In the genomic region with DNA sequence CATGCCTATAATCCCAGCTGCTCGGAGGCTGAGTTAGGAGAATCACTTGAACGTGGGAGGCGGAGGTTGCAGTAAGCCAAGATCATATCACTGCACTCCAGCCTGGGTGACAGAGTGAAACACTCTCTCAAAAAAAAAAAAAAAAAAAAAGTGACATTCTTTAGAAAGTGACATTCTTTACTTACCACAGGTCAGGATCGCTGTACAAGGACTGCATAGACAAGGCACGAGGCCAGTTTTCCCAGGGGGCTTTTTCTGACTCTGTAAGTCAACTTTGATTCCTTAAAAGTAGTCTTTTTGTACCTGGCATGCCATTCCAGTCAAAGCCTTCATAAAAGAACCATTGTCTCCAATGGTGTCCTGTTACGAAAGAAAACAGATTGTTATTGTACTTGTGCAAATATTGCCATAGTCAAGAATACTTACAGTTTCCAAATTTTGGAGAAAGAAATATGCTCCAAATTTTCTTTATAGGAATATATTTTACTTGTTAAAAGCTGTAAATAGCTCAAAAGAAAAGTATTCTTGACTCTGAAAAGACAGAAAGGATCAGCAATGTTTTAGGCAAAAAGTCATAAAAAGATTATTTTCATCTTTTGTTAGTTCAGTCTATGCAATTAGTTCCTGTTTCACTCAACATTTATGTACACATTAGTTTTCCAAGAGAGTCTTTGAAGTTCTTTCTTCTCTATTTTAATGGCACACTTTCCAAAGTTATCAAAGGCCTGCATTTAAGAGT, we compare ENCODE assay signal across 1 cellular context.
TF ChIP-seq lines count a peak whose summit lies in the region.

No MANE protein-coding gene starts in this region.

TF ChIP-seq in HepG2, 621 proteins besides CTCF, POLR2A, EP300 and RAD21 (continued from another document and continues in another):
- TF ChIP-seq, protein P1, sequence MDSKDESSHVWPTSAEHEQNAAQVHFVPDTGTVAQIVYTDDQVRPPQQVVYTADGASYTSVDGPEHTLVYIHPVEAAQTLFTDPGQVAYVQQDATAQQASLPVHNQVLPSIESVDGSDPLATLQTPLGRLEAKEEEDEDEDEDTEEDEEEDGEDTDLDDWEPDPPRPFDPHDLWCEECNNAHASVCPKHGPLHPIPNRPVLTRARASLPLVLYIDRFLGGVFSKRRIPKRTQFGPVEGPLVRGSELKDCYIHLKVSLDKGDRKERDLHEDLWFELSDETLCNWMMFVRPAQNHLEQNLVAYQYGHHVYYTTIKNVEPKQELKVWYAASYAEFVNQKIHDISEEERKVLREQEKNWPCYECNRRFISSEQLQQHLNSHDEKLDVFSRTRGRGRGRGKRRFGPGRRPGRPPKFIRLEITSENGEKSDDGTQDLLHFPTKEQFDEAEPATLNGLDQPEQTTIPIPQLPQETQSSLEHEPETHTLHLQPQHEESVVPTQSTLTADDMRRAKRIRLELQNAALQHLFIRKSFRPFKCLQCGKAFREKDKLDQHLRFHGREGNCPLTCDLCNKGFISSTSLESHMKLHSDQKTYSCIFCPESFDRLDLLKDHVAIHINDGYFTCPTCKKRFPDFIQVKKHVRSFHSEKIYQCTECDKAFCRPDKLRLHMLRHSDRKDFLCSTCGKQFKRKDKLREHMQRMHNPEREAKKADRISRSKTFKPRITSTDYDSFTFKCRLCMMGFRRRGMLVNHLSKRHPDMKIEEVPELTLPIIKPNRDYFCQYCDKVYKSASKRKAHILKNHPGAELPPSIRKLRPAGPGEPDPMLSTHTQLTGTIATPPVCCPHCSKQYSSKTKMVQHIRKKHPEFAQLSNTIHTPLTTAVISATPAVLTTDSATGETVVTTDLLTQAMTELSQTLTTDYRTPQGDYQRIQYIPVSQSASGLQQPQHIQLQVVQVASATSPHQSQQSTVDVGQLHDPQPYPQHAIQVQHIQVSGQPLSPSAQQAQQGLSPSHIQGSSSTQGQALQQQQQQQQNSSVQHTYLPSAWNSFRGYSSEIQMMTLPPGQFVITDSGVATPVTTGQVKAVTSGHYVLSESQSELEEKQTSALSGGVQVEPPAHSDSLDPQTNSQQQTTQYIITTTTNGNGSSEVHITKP (CRISPR knock-in tag; IDR thresholded peaks at IDR 0.05; ENCODE audit: low read depth), result no peak
- TF ChIP-seq HMG20B (CRISPR knock-in tag; conservative IDR thresholded peaks at IDR 0.05), result 0 out of 2 replicates have a peak, but pooled peaks have one; percentile 27
- peak; percentile 74; the same call in 1 of the 2 replicates for TF ChIP-seq TBX3 (IDR thresholded peaks at IDR 0.05; ENCODE audit: borderline replicate concordance)
- TF ChIP-seq, protein P2, sequence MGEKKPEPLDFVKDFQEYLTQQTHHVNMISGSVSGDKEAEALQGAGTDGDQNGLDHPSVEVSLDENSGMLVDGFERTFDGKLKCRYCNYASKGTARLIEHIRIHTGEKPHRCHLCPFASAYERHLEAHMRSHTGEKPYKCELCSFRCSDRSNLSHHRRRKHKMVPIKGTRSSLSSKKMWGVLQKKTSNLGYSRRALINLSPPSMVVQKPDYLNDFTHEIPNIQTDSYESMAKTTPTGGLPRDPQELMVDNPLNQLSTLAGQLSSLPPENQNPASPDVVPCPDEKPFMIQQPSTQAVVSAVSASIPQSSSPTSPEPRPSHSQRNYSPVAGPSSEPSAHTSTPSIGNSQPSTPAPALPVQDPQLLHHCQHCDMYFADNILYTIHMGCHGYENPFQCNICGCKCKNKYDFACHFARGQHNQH (CRISPR knock-in tag; IDR thresholded peaks at IDR 0.05), result peak; percentile 41; the same call in 1 of the 2 replicates
- TF ChIP-seq ZBTB49 (CRISPR knock-in tag; IDR thresholded peaks at IDR 0.05; ENCODE audit: borderline replicate concordance), result no peak
- TF ChIP-seq, protein P3, sequence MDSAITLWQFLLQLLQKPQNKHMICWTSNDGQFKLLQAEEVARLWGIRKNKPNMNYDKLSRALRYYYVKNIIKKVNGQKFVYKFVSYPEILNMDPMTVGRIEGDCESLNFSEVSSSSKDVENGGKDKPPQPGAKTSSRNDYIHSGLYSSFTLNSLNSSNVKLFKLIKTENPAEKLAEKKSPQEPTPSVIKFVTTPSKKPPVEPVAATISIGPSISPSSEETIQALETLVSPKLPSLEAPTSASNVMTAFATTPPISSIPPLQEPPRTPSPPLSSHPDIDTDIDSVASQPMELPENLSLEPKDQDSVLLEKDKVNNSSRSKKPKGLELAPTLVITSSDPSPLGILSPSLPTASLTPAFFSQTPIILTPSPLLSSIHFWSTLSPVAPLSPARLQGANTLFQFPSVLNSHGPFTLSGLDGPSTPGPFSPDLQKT (CRISPR knock-in tag; IDR thresholded peaks at IDR 0.05; ENCODE audit: borderline replicate concordance), result no peak
- no peak for TF ChIP-seq KDM3A (CRISPR knock-in tag; IDR thresholded peaks at IDR 0.05; ENCODE audit: low read depth)
- no peak for TF ChIP-seq FOXC1 (CRISPR knock-in tag; IDR thresholded peaks at IDR 0.05; ENCODE audit: borderline replicate concordance)
- TF ChIP-seq ZNF556 (CRISPR knock-in tag; IDR thresholded peaks at IDR 0.05; ENCODE audit: borderline replicate concordance), result no peak
- 0 out of 2 replicates have a peak, but pooled peaks have one; percentile 41 for TF ChIP-seq THAP11 (CRISPR knock-in tag; IDR thresholded peaks at IDR 0.05)
- TF ChIP-seq TAF15 (IDR thresholded peaks at IDR 0.05; ENCODE audit: low read depth, low read length, poor library complexity, severe bottlenecking), result no peak
- TF ChIP-seq ZNF550 (CRISPR knock-in tag; IDR thresholded peaks at IDR 0.05; ENCODE audit: borderline replicate concordance), result no peak
- no peak for TF ChIP-seq ETS1 (CRISPR knock-in tag; IDR thresholded peaks at IDR 0.05)
- peak; percentile 96 for TF ChIP-seq SOX5 (CRISPR knock-in tag; IDR thresholded peaks at IDR 0.05; ENCODE audit: borderline replicate concordance)
- TF ChIP-seq TFE3 (CRISPR knock-in tag; IDR thresholded peaks at IDR 0.05), result peak; percentile 54
- no peak for TF ChIP-seq JUNB (CRISPR knock-in tag; IDR thresholded peaks at IDR 0.05; ENCODE audit: borderline replicate concordance)
- no peak for TF ChIP-seq TMF1 (CRISPR knock-in tag; IDR thresholded peaks at IDR 0.05; ENCODE audit: low read depth)
- TF ChIP-seq NFE2 (CRISPR knock-in tag; IDR thresholded peaks at IDR 0.05), result no peak
- TF ChIP-seq ZUFSP (CRISPR knock-in tag; IDR thresholded peaks at IDR 0.05; ENCODE audit: borderline replicate concordance), result no peak
- TF ChIP-seq ZNF777 (CRISPR knock-in tag; IDR thresholded peaks at IDR 0.05), result no peak
- TF ChIP-seq, protein P4, sequence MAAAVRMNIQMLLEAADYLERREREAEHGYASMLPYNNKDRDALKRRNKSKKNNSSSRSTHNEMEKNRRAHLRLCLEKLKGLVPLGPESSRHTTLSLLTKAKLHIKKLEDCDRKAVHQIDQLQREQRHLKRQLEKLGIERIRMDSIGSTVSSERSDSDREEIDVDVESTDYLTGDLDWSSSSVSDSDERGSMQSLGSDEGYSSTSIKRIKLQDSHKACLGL (CRISPR knock-in tag; IDR thresholded peaks at IDR 0.05), result no peak
- no peak for TF ChIP-seq ZBTB21 (CRISPR knock-in tag; IDR thresholded peaks at IDR 0.05)
- peak; percentile 88 for TF ChIP-seq PHF21A (CRISPR knock-in tag; IDR thresholded peaks at IDR 0.05)
- TF ChIP-seq ZNF430 (CRISPR knock-in tag; IDR thresholded peaks at IDR 0.05), result no peak
- no peak for TF ChIP-seq SNRNP70 (IDR thresholded peaks at IDR 0.05; ENCODE audit: low read depth, low read length)
- no peak for TF ChIP-seq ZNF253 (CRISPR knock-in tag; IDR thresholded peaks at IDR 0.05; ENCODE audit: borderline replicate concordance)
- TF ChIP-seq, protein P5, sequence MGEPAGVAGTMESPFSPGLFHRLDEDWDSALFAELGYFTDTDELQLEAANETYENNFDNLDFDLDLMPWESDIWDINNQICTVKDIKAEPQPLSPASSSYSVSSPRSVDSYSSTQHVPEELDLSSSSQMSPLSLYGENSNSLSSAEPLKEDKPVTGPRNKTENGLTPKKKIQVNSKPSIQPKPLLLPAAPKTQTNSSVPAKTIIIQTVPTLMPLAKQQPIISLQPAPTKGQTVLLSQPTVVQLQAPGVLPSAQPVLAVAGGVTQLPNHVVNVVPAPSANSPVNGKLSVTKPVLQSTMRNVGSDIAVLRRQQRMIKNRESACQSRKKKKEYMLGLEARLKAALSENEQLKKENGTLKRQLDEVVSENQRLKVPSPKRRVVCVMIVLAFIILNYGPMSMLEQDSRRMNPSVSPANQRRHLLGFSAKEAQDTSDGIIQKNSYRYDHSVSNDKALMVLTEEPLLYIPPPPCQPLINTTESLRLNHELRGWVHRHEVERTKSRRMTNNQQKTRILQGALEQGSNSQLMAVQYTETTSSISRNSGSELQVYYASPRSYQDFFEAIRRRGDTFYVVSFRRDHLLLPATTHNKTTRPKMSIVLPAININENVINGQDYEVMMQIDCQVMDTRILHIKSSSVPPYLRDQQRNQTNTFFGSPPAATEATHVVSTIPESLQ (CRISPR knock-in tag; conservative IDR thresholded peaks at IDR 0.05), result no peak
- TF ChIP-seq ZNF264 (CRISPR knock-in tag; IDR thresholded peaks at IDR 0.05), result no peak
- no peak for TF ChIP-seq ZNF432 (CRISPR knock-in tag; IDR thresholded peaks at IDR 0.05; ENCODE audit: borderline replicate concordance)
- TF ChIP-seq, protein P6, sequence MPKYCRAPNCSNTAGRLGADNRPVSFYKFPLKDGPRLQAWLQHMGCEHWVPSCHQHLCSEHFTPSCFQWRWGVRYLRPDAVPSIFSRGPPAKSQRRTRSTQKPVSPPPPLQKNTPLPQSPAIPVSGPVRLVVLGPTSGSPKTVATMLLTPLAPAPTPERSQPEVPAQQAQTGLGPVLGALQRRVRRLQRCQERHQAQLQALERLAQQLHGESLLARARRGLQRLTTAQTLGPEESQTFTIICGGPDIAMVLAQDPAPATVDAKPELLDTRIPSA (CRISPR knock-in tag; IDR thresholded peaks at IDR 0.05; ENCODE audit: borderline replicate concordance), result no peak
- TF ChIP-seq ZBTB38 (CRISPR knock-in tag; IDR thresholded peaks at IDR 0.05), result no peak
- no peak for TF ChIP-seq STAT5B (CRISPR knock-in tag; IDR thresholded peaks at IDR 0.05)
- TF ChIP-seq SP5 (CRISPR knock-in tag; IDR thresholded peaks at IDR 0.05; ENCODE audit: borderline replicate concordance, low read depth), result no peak
- TF ChIP-seq KAT7 (CRISPR knock-in tag; IDR thresholded peaks at IDR 0.05; ENCODE audit: borderline replicate concordance), result peak; percentile 33; the same call in 1 of the 2 replicates
- TF ChIP-seq CBX1 (IDR thresholded peaks at IDR 0.05; ENCODE audit: low read depth), result no peak
- no peak for TF ChIP-seq ZSCAN22 (CRISPR knock-in tag; IDR thresholded peaks at IDR 0.05)
- TF ChIP-seq ZNF616 (CRISPR knock-in tag; IDR thresholded peaks at IDR 0.05; ENCODE audit: low read depth), result no peak
- no peak for TF ChIP-seq SMAD9 (CRISPR knock-in tag; IDR thresholded peaks at IDR 0.05)
- no peak for TF ChIP-seq ZNF224 (CRISPR knock-in tag; IDR thresholded peaks at IDR 0.05)
- no peak for TF ChIP-seq CAMTA2 (CRISPR knock-in tag; IDR thresholded peaks at IDR 0.05; ENCODE audit: borderline replicate concordance)
- no peak for TF ChIP-seq MTF2 (CRISPR knock-in tag; IDR thresholded peaks at IDR 0.05; ENCODE audit: borderline replicate concordance)
- no peak for TF ChIP-seq ZNF329 (CRISPR knock-in tag; IDR thresholded peaks at IDR 0.05; ENCODE audit: low read depth)
